26 cellular contexts compared by ENCODE assay signal in genomic region chr10:88120075-88120474, GRCh38.
DNase-seq lines count a peak whose midpoint lies in the region; TF ChIP-seq lines count a peak whose summit lies in the region.
"Had no signal": no experiment of that assay in that cellular context is flagged by ENCODE, and none has a peak within 500 bp of the region (broad histone marks: within the 10 kb centered on the region; RNA-seq: fewer than 3 reads in every experiment).

No MANE protein-coding gene starts in this region.

- H3K9ac ChIP-seq in SU-DHL-6 (ENCODE audit: low read length): peak overlapping the region; percentile 52

- H3K4me2 ChIP-seq in SU-DHL-6 (ENCODE audit: low read depth, low read length, poor library complexity, severe bottlenecking): peak overlapping the region; percentile 60

- DNase-seq in NCI-H82 (lab: John Stamatoyannopoulos, UW) (peak; percentile 24), NCI-H82 treated with DMSO at 0.1 percent for 48 hours (lab: John Stamatoyannopoulos, UW; ENCODE audit: unreplicated experiment) (no peak), neural crest cell (ENCODE audit: low read depth, low spot score) (no peak), NCI-H345 treated with DMSO at 0.1 percent for 48 hours (lab: John Stamatoyannopoulos, UW; ENCODE audit: unreplicated experiment) (no peak), SHP77 treated with DMSO at 0.1 percent for 48 hours (lab: John Stamatoyannopoulos, UW) (no peak), DMS153 (lab: John Stamatoyannopoulos, UW) (no peak)
- DNase-seq: activated CD4-positive, alpha-beta T cell treated with anti-CD3 and anti-CD28 coated beads, Interleukin-2, amount 50 U/mL, for 48 hours; activated naive CD4-positive, alpha-beta T cell treated with anti-CD3 and anti-CD28 coated beads, Interleukin-2, amount 50 U/mL, for 16 hours; colonic mucosa; DMS79 treated with DMSO at 0.1 percent for 48 hours; effector memory CD8-positive, alpha-beta T cell; erythroblast; mucosa of descending colon; NCI-H1105 treated with DMSO at 0.1 percent for 48 hours; NCI-H2029; NK-92 treated with Interleukin-12 subunit alpha and Interleukin-12 subunit beta, amount 100 ng/mL, for 24 hours; pancreas; SIG-M5; stimulated activated CD4-positive, alpha-beta T cell treated with anti-CD3 and anti-CD28 coated beads, Interleukin-2, amount 100 ng/mL, for 48 hours; T-cell; trophoblast cell had no signal

- peak overlapping the region; percentile 38 for H3K27ac Mint-ChIP-seq in neural crest cell (ENCODE audit: unreplicated experiment)
- H3K27ac Mint-ChIP-seq: nephron had no signal

- no peaks in the 10 kb centered on the region for H3K27me3 ChIP-seq in SU-DHL-6 (ENCODE audit: low read length)
- H3K27me3 ChIP-seq: cardiac muscle cell, colonic mucosa, pancreas had no signal

- no peak overlapping the region for H2AFZ ChIP-seq in SU-DHL-6 (ENCODE audit: low read depth, low read length, severe bottlenecking)

- no peaks in the 10 kb centered on the region for H3K9me2 ChIP-seq in SU-DHL-6 (replicated peaks; ENCODE audit: insufficient read depth, low read length)

- H3K4me1 ChIP-seq in HEK293 (ENCODE audit: control insufficient read depth, insufficient read depth, low read length): peaks cover 11% of the 10 kb centered on the region
- H3K4me1 ChIP-seq: colonic mucosa, pancreas had no signal

- peaks cover 34% of the 10 kb centered on the region for H3F3A ChIP-seq in SU-DHL-6 (ENCODE audit: insufficient read depth)

- no peak overlapping the region for H3K4me3 Mint-ChIP-seq in neural crest cell
- H3K4me3 Mint-ChIP-seq: effector memory CD8-positive, alpha-beta T cell; nephron; T-cell had no signal

- H4K20me1 ChIP-seq in SU-DHL-6 (ENCODE audit: low read depth, low read length): no peaks in the 10 kb centered on the region

- H3K36me3 Mint-ChIP-seq in neural crest cell (ENCODE audit: low read depth): no peaks in the 10 kb centered on the region
- H3K36me3 Mint-ChIP-seq: T-cell had no signal

- H3K27me3 Mint-ChIP-seq in neural crest cell (ENCODE audit: low read depth): no peaks in the 10 kb centered on the region
- H3K27me3 Mint-ChIP-seq: effector memory CD8-positive, alpha-beta T cell; T-cell had no signal

- TF ChIP-seq CTCF in HEK293 (tag by site-specific recombination; IDR thresholded peaks at IDR 0.05): no peak
- TF ChIP-seq CTCF in SU-DHL-6 (IDR thresholded peaks at IDR 0.05; ENCODE audit: insufficient read depth, low read length, poor library complexity, severe bottlenecking): no peak
- no peak for TF ChIP-seq CTCF in neural crest cell (conservative IDR thresholded peaks at IDR 0.05)

- CTCF ChIA-PET in HEK293 (lab: Yijun Ruan, JAX): interaction anchor here (0.6 kb wide), 1 partner anchor 305 kb away, joined by 3 read pairs; no protein-coding TSS in a partner anchor

- H3K36me3 ChIP-seq in HEK293 (ENCODE audit: control insufficient read depth in 2 of 2, insufficient read depth in 1 of 2, low read length in 2 of 2) (no peaks in the 10 kb centered on the region), SU-DHL-6 (ENCODE audit: low read length) (no peaks in the 10 kb centered on the region)
- H3K36me3 ChIP-seq: cardiac muscle cell, colonic mucosa, lower lobe of right lung, pancreas had no signal

- no peaks in the 10 kb centered on the region for H3K9me3 Mint-ChIP-seq in neural crest cell
- H3K9me3 Mint-ChIP-seq: effector memory CD8-positive, alpha-beta T cell; nephron; T-cell had no signal

- H3K27ac ChIP-seq in HEK293 (ENCODE audit: extremely low read depth, low read depth, low read length) (no peak overlapping the region), SU-DHL-6 (ENCODE audit: low read depth, low read length) (peak overlapping the region; percentile 99)
- H3K27ac ChIP-seq: cardiac muscle cell, colonic mucosa, lower lobe of right lung, pancreas had no signal

- POLR2A ChIA-PET in HEK293 (lab: Yijun Ruan, JAX): no interaction called here

- H3K9me3 ChIP-seq in HEK293 (ENCODE audit: control insufficient read depth, insufficient read depth, low read depth, low read length) (no peaks in the 10 kb centered on the region), SU-DHL-6 (ENCODE audit: insufficient read depth, low read length) (no peaks in the 10 kb centered on the region)
- H3K9me3 ChIP-seq: colonic mucosa, lower lobe of right lung, mucosa of descending colon, pancreas had no signal

- peaks cover 10% of the 10 kb centered on the region; the same call in 1 of the 2 replicates for H3K79me2 ChIP-seq in SU-DHL-6 (ENCODE audit: insufficient read depth, low read length)

- H3K4me1 Mint-ChIP-seq in neural crest cell: no peaks in the 10 kb centered on the region
- H3K4me1 Mint-ChIP-seq: nephron had no signal

- H3K4me3 ChIP-seq in HEK293 (ENCODE audit: low read depth, low read length): no peak overlapping the region
- no peak overlapping the region for H3K4me3 ChIP-seq in SU-DHL-6 (ENCODE audit: insufficient read depth, low read length, poor library complexity, severe bottlenecking)
- H3K4me3 ChIP-seq: cardiac muscle cell, colonic mucosa, lower lobe of right lung, mucosa of descending colon, pancreas had no signal

TF ChIP-seq in HEK293, 187 proteins besides CTCF, POLR2A, EP300 and RAD21:
- TF ChIP-seq PRDM1 (tag by site-specific recombination; IDR thresholded peaks at IDR 0.05) (peak; percentile 68), ZNF223 (tag by site-specific recombination; IDR thresholded peaks at IDR 0.05) (no peak), ZBTB11 (tag by site-specific recombination; conservative IDR thresholded peaks at IDR 0.05; ENCODE audit: low read depth) (peak; percentile 91), ZNF664 (tag by site-specific recombination; IDR thresholded peaks at IDR 0.05) (no peak), ZNF146 (tag by site-specific recombination; IDR thresholded peaks at IDR 0.05) (no peak), ZBTB48 (tag by site-specific recombination; IDR thresholded peaks at IDR 0.05) (no peak), ZNF785 (tag by site-specific recombination; IDR thresholded peaks at IDR 0.05) (no peak), ZNF175 (tag by site-specific recombination; IDR thresholded peaks at IDR 0.05) (no peak)
